In the genomic region with DNA sequence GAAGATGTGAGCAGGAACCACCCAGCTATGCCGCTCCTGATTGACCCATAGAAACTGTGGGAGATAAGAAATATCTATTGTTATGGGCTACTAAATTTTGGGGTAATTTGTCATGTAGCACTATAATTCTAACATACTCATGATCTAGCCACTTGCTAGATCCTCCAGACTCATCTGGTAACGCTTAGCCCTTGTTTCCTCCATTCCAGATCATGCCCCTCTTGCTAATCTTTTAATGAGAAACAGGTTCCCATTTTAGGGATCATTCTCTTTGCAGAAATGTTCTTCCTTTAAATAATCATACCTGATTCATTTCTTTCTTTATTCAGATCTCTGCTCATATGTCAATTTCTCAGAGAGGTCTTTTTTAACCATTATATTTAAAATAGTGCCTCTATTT, we compare ENCODE assay signal across 31 cellular contexts. TPM values are rescaled to one million over a fixed set of nuclear protein-coding genes. Genes with fewer than 3 reads are reported as not detected.
DNase-seq lines count a peak whose midpoint lies in the region; ATAC-seq and TF ChIP-seq lines count a peak whose summit lies in the region.
"Had no signal": no experiment of that assay in that cellular context is flagged by ENCODE, and none has a peak within 500 bp of the region (broad histone marks: within the 10 kb centered on the region; RNA-seq: fewer than 3 reads in every experiment).

No MANE protein-coding gene starts in this region.

- H4K8ac ChIP-seq in trophoblast cell (ENCODE audit: low read depth, low read length), result no peak overlapping the region

- H3K27me3 Mint-ChIP-seq in activated T-cell treated with anti-CD3 and anti-CD28 coated beads, Interleukin-2, amount 50 U/mL, for 72 hours (ENCODE audit: low read depth), result no peaks in the 10 kb centered on the region
- no peaks in the 10 kb centered on the region for H3K27me3 Mint-ChIP-seq in central memory CD8-positive, alpha-beta T cell

- H4K91ac ChIP-seq in trophoblast cell (ENCODE audit: low read depth, low read length), result no peak overlapping the region

- H3K9ac ChIP-seq in DND-41 (ENCODE audit: low read depth, low read length) (no peak overlapping the region), trophoblast cell (ENCODE audit: low read length) (no peak overlapping the region)

- H2AK5ac ChIP-seq in trophoblast cell (ENCODE audit: low read length), result no peak overlapping the region

- no CpG with 5 or more reads among the region's 2 CpGs for WGBS in trophoblast cell (ENCODE audit: extremely low coverage, insufficient coverage, insufficient read length)

- H2BK12ac ChIP-seq in trophoblast cell (ENCODE audit: low read length), result peak overlapping the region; percentile 5

- no peaks in the 10 kb centered on the region for H3K9me3 ChIP-seq in DND-41 (ENCODE audit: insufficient read depth, low read length, severe bottlenecking)
- H3K9me3 ChIP-seq in trophoblast cell (ENCODE audit: insufficient read depth, low read depth, low read length), result no peaks in the 10 kb centered on the region
- H3K9me3 ChIP-seq: BE2C, right atrium auricular region, tibial artery had no signal

- H3K9me3 Mint-ChIP-seq in activated T-cell treated with anti-CD3 and anti-CD28 coated beads, Interleukin-2, amount 50 U/mL, for 72 hours, result peaks cover 0 to 1% of the 10 kb centered on the region in 2 donors
- H3K9me3 Mint-ChIP-seq in central memory CD8-positive, alpha-beta T cell, result no peaks in the 10 kb centered on the region

- H3K14ac ChIP-seq in trophoblast cell (ENCODE audit: low read length), result no peak overlapping the region

- peak overlapping the region; percentile 56 for H3K27ac Mint-ChIP-seq in activated T-cell treated with anti-CD3 and anti-CD28 coated beads, Interleukin-2, amount 50 U/mL, for 72 hours
- H3K27ac Mint-ChIP-seq in central memory CD8-positive, alpha-beta T cell (ENCODE audit: low read depth), result peak overlapping the region; percentile 100

- ATAC-seq in activated T-cell treated with anti-CD3 and anti-CD28 coated beads, Interleukin-2, amount 50 U/mL, for 72 hours (replicated peaks in 1 of 2), result no peak
- ATAC-seq in DND-41 (ENCODE audit: insufficient read depth, low read depth), result no peak
- ATAC-seq in central memory CD8-positive, alpha-beta T cell (replicated peaks; ENCODE audit: extremely low read depth, poor library complexity, severe bottlenecking), result no peak
- no peak for ATAC-seq in GM21447 (IDR thresholded peaks at IDR 0.05; ENCODE audit: unreplicated experiment)
- no peak for ATAC-seq in GM19395 (IDR thresholded peaks at IDR 0.05; ENCODE audit: unreplicated experiment)
- ATAC-seq: left cardiac atrium, Panc1 had no signal

- no peaks in the 10 kb centered on the region for H3K27me3 ChIP-seq in DND-41 (ENCODE audit: insufficient read depth, low read length, poor library complexity)
- H3K27me3 ChIP-seq in trophoblast cell (ENCODE audit: insufficient read depth, low read length), result no peaks in the 10 kb centered on the region
- H3K27me3 ChIP-seq: BE2C, right atrium auricular region, tibial artery had no signal

- H4K20me1 ChIP-seq in DND-41 (ENCODE audit: insufficient read depth, low read length), result no peaks in the 10 kb centered on the region

- H3K4ac ChIP-seq in trophoblast cell (ENCODE audit: low read depth, low read length), result no peak overlapping the region

- peaks cover 11% of the 10 kb centered on the region for H3K79me1 ChIP-seq in trophoblast cell (ENCODE audit: low read length)

- H3K27ac ChIP-seq in DND-41 (ENCODE audit: low read length) (peak overlapping the region; percentile 87), trophoblast cell (ENCODE audit: low read depth, low read length) (no peak overlapping the region)
- H3K27ac ChIP-seq: epithelial cell of prostate, right atrium auricular region, tibial artery had no signal

- no peak overlapping the region for H2BK120ac ChIP-seq in trophoblast cell (ENCODE audit: insufficient read depth, low read length, poor library complexity)

- H3K36me3 Mint-ChIP-seq in activated T-cell treated with anti-CD3 and anti-CD28 coated beads, Interleukin-2, amount 50 U/mL, for 72 hours (ENCODE audit: insufficient read depth in 2 of 2), result peaks cover 2 to 3% of the 10 kb centered on the region in 2 donors
- H3K36me3 Mint-ChIP-seq in central memory CD8-positive, alpha-beta T cell (ENCODE audit: insufficient read depth), result peaks cover 12% of the 10 kb centered on the region

- H3K79me2 ChIP-seq in DND-41 (ENCODE audit: insufficient read depth, low read length) (peaks cover 43% of the 10 kb centered on the region), trophoblast cell (ENCODE audit: control insufficient read depth, insufficient read depth, low read length, poor library complexity) (no peaks in the 10 kb centered on the region)

- peaks cover 35% of the 10 kb centered on the region for H3K4me1 ChIP-seq in DND-41 (ENCODE audit: insufficient read depth, low read length)
- H3K4me1 ChIP-seq in trophoblast cell (ENCODE audit: control insufficient read depth in 1 of 2, insufficient read depth in 2 of 2, low read length in 2 of 2), result peaks cover 4 to 8% of the 10 kb centered on the region in 2 experiments

- peaks cover 60% of the 10 kb centered on the region for H3K4me1 Mint-ChIP-seq in activated T-cell treated with anti-CD3 and anti-CD28 coated beads, Interleukin-2, amount 50 U/mL, for 72 hours (ENCODE audit: low read depth)
- H3K4me1 Mint-ChIP-seq in central memory CD8-positive, alpha-beta T cell, result peaks cover 46% of the 10 kb centered on the region

- no peak for DNase-seq in activated T-cell treated with anti-CD3 and anti-CD28 coated beads, Interleukin-2, amount 50 U/mL, for 72 hours
- DNase-seq in activated T-cell treated with anti-CD3 and anti-CD28 coated beads for 4 hours, result no peak
- DNase-seq in DND-41, result no peak
- no peak for DNase-seq in central memory CD8-positive, alpha-beta T cell (ENCODE audit: low spot score in 2 of 2)
- no peak for DNase-seq in trophoblast cell
- no peak for DNase-seq in GM19238 (ENCODE audit: insufficient read length, low spot score)
- DNase-seq: ACHN; activated CD4-positive, alpha-beta T cell treated with anti-CD3 and anti-CD28 coated beads, Interleukin-2, amount 50 U/mL, for 4 hours; activated effector memory CD4-positive, alpha-beta T cell treated with anti-CD3 and anti-CD28 coated beads, Interleukin-2, amount 50 U/mL, for 16 hours; BE2C; COR-L47; effector CD4-positive, alpha-beta T cell; H7; immature natural killer cell; left cardiac atrium; mammary epithelial cell; NCI-H146; NCI-H226; NCI-H69; posterior cingulate gyrus; SHP77; stimulated activated CD4-positive, alpha-beta T cell treated with anti-CD3 and anti-CD28 coated beads, Interleukin-1b, Interleukin-23, amount 100 ng/mL, for 48 hours; SW 1271; tibial artery had no signal

- peak overlapping the region in 1 of 2 donors; percentile 15 for H3K4me3 Mint-ChIP-seq in activated T-cell treated with anti-CD3 and anti-CD28 coated beads, Interleukin-2, amount 50 U/mL, for 72 hours
- no peak overlapping the region for H3K4me3 Mint-ChIP-seq in central memory CD8-positive, alpha-beta T cell
- H3K4me3 Mint-ChIP-seq: immature natural killer cell had no signal

- H3K4me2 ChIP-seq in DND-41 (ENCODE audit: insufficient read depth, low read length) (no peak overlapping the region), trophoblast cell (ENCODE audit: low read length) (no peak overlapping the region)

- TF ChIP-seq CTCF in DND-41 (IDR thresholded peaks at IDR 0.05; ENCODE audit: borderline replicate concordance, extremely low read depth, low read length, poor library complexity, severe bottlenecking), result no peak

- H3K23ac ChIP-seq in trophoblast cell (ENCODE audit: low read length), result no peak overlapping the region

- H2BK5ac ChIP-seq in trophoblast cell (ENCODE audit: low read depth, low read length, poor library complexity), result no peak overlapping the region

- H3K4me3 ChIP-seq in DND-41 (ENCODE audit: low read depth in 1 of 2, low read length in 2 of 2), result no peak overlapping the region
- no peak overlapping the region for H3K4me3 ChIP-seq in trophoblast cell (ENCODE audit: low read depth, low read length)
- H3K4me3 ChIP-seq: right atrium auricular region, tibial artery had no signal

- H4K12ac ChIP-seq in trophoblast cell (ENCODE audit: low read depth, low read length), result no peak overlapping the region

- H2AFZ ChIP-seq in DND-41 (ENCODE audit: low read depth, low read length), result no peak overlapping the region
- H2AFZ ChIP-seq in trophoblast cell (ENCODE audit: insufficient read depth, low read length, poor library complexity), result no peak overlapping the region

- no peak overlapping the region for H3K18ac ChIP-seq in trophoblast cell (ENCODE audit: low read length)

- no peaks in the 10 kb centered on the region; the same call in 1 of the 2 replicates for H3K36me3 ChIP-seq in DND-41 (ENCODE audit: insufficient read depth, low read length)
- H3K36me3 ChIP-seq in trophoblast cell (ENCODE audit: control insufficient read depth in 1 of 2, insufficient read depth in 2 of 2, low read length in 2 of 2), result no peaks in the 10 kb centered on the region
- H3K36me3 ChIP-seq: BE2C, right atrium auricular region, tibial artery had no signal

RNA-seq across cellular contexts. Expression of gene ARHGDIB, which starts 3.8 kb away (rescaled TPM):
- total RNA-seq in activated T-cell treated with anti-CD3 and anti-CD28 coated beads, Interleukin-2, amount 50 U/mL, for 72 hours, result 100 to 1,000 TPM; 402 to 450 TPM
- 144 and 156 TPM in 2 replicates for polyA plus RNA-seq in trophoblast cell (2013)

RNA-seq across cellular contexts. Expression of gene PDE6H, which starts 7.6 kb away (rescaled TPM):
- not detected for total RNA-seq in activated T-cell treated with anti-CD3 and anti-CD28 coated beads, Interleukin-2, amount 50 U/mL, for 72 hours
- polyA plus RNA-seq in trophoblast cell (2013), result not detected in 2 replicates
- total RNA-seq: bronchial epithelial cell, H7, HT-29, left cardiac atrium, mammary epithelial cell, right atrium auricular region had no signal
- polyA plus RNA-seq: immature natural killer cell, mammary epithelial cell had no signal

RNA-seq across cellular contexts. Expression of gene ERP27, which starts 26.9 kb away (rescaled TPM):
- total RNA-seq in activated T-cell treated with anti-CD3 and anti-CD28 coated beads, Interleukin-2, amount 50 U/mL, for 72 hours, result 1 to 10 TPM; 3.8 to 4.0 TPM
- polyA plus RNA-seq in trophoblast cell (2013), result 42.0 and 49.0 TPM in 2 replicates
- total RNA-seq: bronchial epithelial cell, H7, mammary epithelial cell had no signal
